Comparison of ENCODE assay signal across 16 cellular contexts in the genomic region with DNA sequence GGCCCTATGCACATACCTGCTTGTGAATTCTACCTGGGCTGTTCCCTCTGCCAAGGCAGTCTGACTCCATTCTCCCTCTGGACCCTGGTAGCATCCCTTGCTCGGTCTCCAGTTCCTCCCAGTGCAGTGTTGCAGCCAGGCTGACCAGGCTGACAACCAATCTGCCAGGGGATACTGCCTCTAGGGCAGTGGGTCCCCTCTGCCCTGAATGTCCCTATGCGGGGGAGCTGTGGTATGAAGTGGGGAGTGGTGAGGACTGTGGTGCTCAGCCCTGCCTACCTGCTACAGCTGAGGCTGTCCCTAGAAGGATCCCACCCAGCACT. TPM values are rescaled to one million over a fixed set of nuclear protein-coding genes. Genes with fewer than 3 reads are reported as not detected.
DNase-seq lines count a peak whose midpoint lies in the region; ATAC-seq and TF ChIP-seq lines count a peak whose summit lies in the region.
"Had no signal": no experiment of that assay in that cellular context is flagged by ENCODE, and none has a peak within 500 bp of the region (broad histone marks: within the 10 kb centered on the region; RNA-seq: fewer than 3 reads in every experiment).

No MANE protein-coding gene starts in this region.

- H3K9me3 Mint-ChIP-seq in chondrocyte (ENCODE audit: low read depth), result peaks cover 14% of the 10 kb centered on the region

- H3K4me2 ChIP-seq in skeletal muscle satellite cell (ENCODE audit: low read length), result peak overlapping the region; percentile 12

- no peaks in the 10 kb centered on the region for H3K9me3 ChIP-seq in skeletal muscle satellite cell (replicated peaks; ENCODE audit: low read length)

- H3K9ac ChIP-seq in skeletal muscle satellite cell (ENCODE audit: low read depth, low read length), result no peak overlapping the region
- H3K9ac ChIP-seq: GM23248 had no signal

- in situ Hi-C loops in GM13976 (cut with MboI; ENCODE audit: low sequenced_read_pairs, unreplicated experiment), result no loop called here

- no peaks in the 10 kb centered on the region for H3K27me3 ChIP-seq in skeletal muscle satellite cell (ENCODE audit: control insufficient read depth, insufficient read depth, low read length)

- TF ChIP-seq CTCF in GM13976 (IDR thresholded peaks at IDR 0.05; ENCODE audit: borderline replicate concordance, control extremely low read depth, extremely low read depth, insufficient read depth, missing control alignments) (no peak), chondrocyte (IDR thresholded peaks at IDR 0.05) (no peak)

- H3K4me3 Mint-ChIP-seq in chondrocyte (ENCODE audit: unreplicated experiment), result no peak overlapping the region
- H3K4me3 Mint-ChIP-seq: B cell had no signal

- ATAC-seq in esophagus mucosa, result no peak
- ATAC-seq: HCT116, SK-N-SH treated with all-trans-retinoic acid at 6 μM for 48 hours had no signal

- H3K27me3 Mint-ChIP-seq in chondrocyte (ENCODE audit: low read depth), result peaks cover 2% of the 10 kb centered on the region

- peaks cover 37% of the 10 kb centered on the region for H3K4me1 ChIP-seq in skeletal muscle satellite cell (ENCODE audit: control insufficient read depth, insufficient read depth, low read length)

- H3K27ac Mint-ChIP-seq in chondrocyte (ENCODE audit: unreplicated experiment), result no peak overlapping the region
- H3K27ac Mint-ChIP-seq: B cell had no signal

- no peaks in the 10 kb centered on the region for H3K36me3 ChIP-seq in skeletal muscle satellite cell (ENCODE audit: insufficient read depth, low read length)

- peaks cover under 1% of the 10 kb centered on the region for H3K4me1 Mint-ChIP-seq in chondrocyte (ENCODE audit: low read depth)

- no peaks in the 10 kb centered on the region for H3K36me3 Mint-ChIP-seq in chondrocyte (ENCODE audit: low read depth)

- DNase-seq in AG08396 (ENCODE audit: low spot score), result peak; percentile 0
- DNase-seq in GM13976 (ENCODE audit: low spot score), result peak; percentile 3
- DNase-seq in chondrocyte (ENCODE audit: low spot score), result peak; percentile 52
- no peak for DNase-seq in cerebellar nuclear complex (lab: John Stamatoyannopoulos, UW)
- no peak for DNase-seq in NCI-H2107 (lab: John Stamatoyannopoulos, UW)
- DNase-seq: DND-41, NCI-H1105 treated with DMSO at 0.1 percent for 48 hours, NCI-H1694, NCI-H2081 treated with DMSO at 0.1 percent for 48 hours, SIG-M5 had no signal

- H3K4me3 ChIP-seq in skeletal muscle satellite cell (ENCODE audit: low read length), result no peak overlapping the region
- H3K4me3 ChIP-seq: GM23248 had no signal

RNA-seq across cellular contexts. Expression of a gene that starts 48.0 kb away (rescaled TPM):
- total RNA-seq in chondrocyte (0.27 to 0.82 TPM (median 0.48 TPM) in 3 replicates), esophagus mucosa (1.1 TPM)
- total RNA-seq in skeletal muscle satellite cell (2012; rRNA removed), result 0.25 and 0.44 TPM in 2 replicates
- total RNA-seq: B cell had no signal

Comparison
In these comparisons a context has a peak if more than half of its experiments do, and no peak if none do; other contexts are left out.
1. DNase-seq: peak in AG08396 (single experiment), GM13976 (single experiment) and chondrocyte (single experiment); none in cerebellar nuclear complex (0 of 2) and NCI-H2107 (single experiment).